In the genomic region with DNA sequence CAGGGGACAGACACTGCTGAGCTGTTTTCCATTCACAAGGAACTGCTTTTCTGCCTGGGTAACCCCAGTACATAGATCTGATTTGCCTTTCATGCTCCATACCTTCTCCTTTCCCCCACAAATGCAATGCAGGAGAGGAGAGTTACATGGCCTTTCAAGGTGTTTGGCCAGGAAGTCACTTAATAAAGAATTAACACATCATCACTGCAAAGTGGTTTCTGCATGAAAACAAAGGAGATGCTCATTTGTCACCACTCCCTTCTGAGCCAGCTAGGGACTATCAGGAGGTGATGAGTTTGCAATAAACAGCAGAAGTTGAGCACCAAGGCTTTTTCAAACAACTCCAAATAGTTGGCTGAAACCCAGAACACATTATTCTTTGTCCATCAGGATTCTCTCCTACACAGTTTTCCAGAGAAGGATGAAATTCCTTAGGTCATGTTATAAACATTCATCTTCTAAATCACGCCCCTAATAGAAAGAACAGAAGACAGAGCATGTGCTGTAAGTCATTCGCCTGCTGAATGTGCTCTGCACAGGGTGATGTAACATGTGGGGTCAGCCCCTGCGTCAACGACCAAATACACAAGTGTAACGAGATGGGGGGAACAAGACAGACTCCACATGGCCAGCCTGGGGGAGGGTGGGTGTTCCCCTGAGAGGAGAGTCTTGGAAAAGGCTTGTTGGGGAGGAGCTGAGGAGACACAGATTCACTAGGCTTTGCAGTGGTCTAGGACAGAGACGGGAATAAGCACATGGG, we compare ENCODE assay signal across 19 cellular contexts.
DNase-seq lines count a peak whose midpoint lies in the region; ATAC-seq and TF ChIP-seq lines count a peak whose summit lies in the region.
"Had no signal": no experiment of that assay in that cellular context is flagged by ENCODE, and none has a peak within 500 bp of the region (broad histone marks: within the 10 kb centered on the region; RNA-seq: fewer than 3 reads in every experiment).

No MANE protein-coding gene starts in this region.

- peaks cover 44% of the 10 kb centered on the region for H3K27me3 Mint-ChIP-seq in neural progenitor cell (ENCODE audit: insufficient read depth, low read depth)

- no peak overlapping the region for H3K27ac ChIP-seq in neural progenitor cell
- H3K27ac ChIP-seq: gastrocnemius medialis, GM23248, SK-N-MC had no signal

- ATAC-seq in Right ventricle myocardium inferior, result peak; percentile 86
- ATAC-seq: effector memory CD8-positive, alpha-beta T cell; psoas muscle had no signal

- no peaks in the 10 kb centered on the region for H3K27me3 ChIP-seq in neural progenitor cell
- H3K27me3 ChIP-seq: gastrocnemius medialis had no signal

- H3K79me2 ChIP-seq in neural progenitor cell (ENCODE audit: low read depth), result no peaks in the 10 kb centered on the region

- H3K4me1 Mint-ChIP-seq in neural progenitor cell, result peaks cover 17% of the 10 kb centered on the region

- no peaks in the 10 kb centered on the region for H3K9me3 ChIP-seq in neural progenitor cell (ENCODE audit: low read depth)
- H3K9me3 ChIP-seq: gastrocnemius medialis, psoas muscle had no signal

- intact Hi-C loops in Right ventricle myocardium inferior (cut with DNase I) (no loop called here), cardiac septum (cut with DNase I) (no loop called here)

- no peak overlapping the region for H2AFZ ChIP-seq in neural progenitor cell (replicated peaks)
- H2AFZ ChIP-seq: GM23248 had no signal

- no peaks in the 10 kb centered on the region for H3K36me3 ChIP-seq in neural progenitor cell
- H3K36me3 ChIP-seq: gastrocnemius medialis had no signal

- POLR2A ChIA-PET in HEK293T (lab: Yijun Ruan, JAX), result no interaction called here

- no peak overlapping the region for H3K4me3 ChIP-seq in neural progenitor cell
- H3K4me3 ChIP-seq: gastrocnemius medialis, GM23248, psoas muscle, SK-N-MC had no signal

- H3K9ac ChIP-seq in neural progenitor cell, result no peak overlapping the region
- H3K9ac ChIP-seq: GM23248 had no signal

- no peaks in the 10 kb centered on the region for H3K36me3 Mint-ChIP-seq in neural progenitor cell
- H3K36me3 Mint-ChIP-seq: CD4-positive, CD25-positive, alpha-beta regulatory T cell; immature natural killer cell had no signal

- H4K20me1 ChIP-seq in neural progenitor cell (ENCODE audit: low read depth), result no peaks in the 10 kb centered on the region

- H3K4me2 ChIP-seq in neural progenitor cell, result no peak overlapping the region

- CTCF ChIA-PET in HEK293T (lab: Yijun Ruan, JAX), result interaction anchor here (0.6 kb wide), 1 partner anchor 119 kb away, joined by 3 read pairs; no protein-coding TSS in a partner anchor

- H3K4me1 ChIP-seq in neural progenitor cell, result peaks cover 9% of the 10 kb centered on the region
- H3K4me1 ChIP-seq: gastrocnemius medialis had no signal

- DNase-seq in Right ventricle myocardium inferior (ENCODE audit: missing footprints), result peak; percentile 67
- DNase-seq in cardiac septum (ENCODE audit: low spot score), result no peak
- DNase-seq in iris pigment epithelial cell (ENCODE audit: low read depth), result peak; percentile 19
- DNase-seq in neural progenitor cell (ENCODE audit: low spot score), result peak; percentile 17
- no peak for DNase-seq in RKO (ENCODE audit: low spot score)
- DNase-seq in HEK293T (ENCODE audit: extremely low spot score), result no peak
- no peak for DNase-seq in activated CD4-positive, alpha-beta T cell treated with anti-CD3 and anti-CD28 coated beads for 4 hours
- DNase-seq in NCI-H1436 treated with DMSO at 0.1 percent for 48 hours (lab: John Stamatoyannopoulos, UW), result no peak
- DNase-seq: activated T-cell treated with anti-CD3 and anti-CD28 coated beads, Interleukin-2, amount 50 U/mL, for 48 hours; effector memory CD8-positive, alpha-beta T cell; gastrocnemius medialis; GM23248; immature natural killer cell; NCI-H1694 treated with DMSO at 0.1 percent for 48 hours; substantia nigra had no signal

- H3F3A ChIP-seq in neural progenitor cell (ENCODE audit: low read depth), result no peaks in the 10 kb centered on the region

- H3K4me3 Mint-ChIP-seq in neural progenitor cell, result no peak overlapping the region
- H3K4me3 Mint-ChIP-seq: CD4-positive, CD25-positive, alpha-beta regulatory T cell; central memory CD8-positive, alpha-beta T cell; effector memory CD8-positive, alpha-beta T cell; immature natural killer cell had no signal

- no peak for TF ChIP-seq CTCF in neural progenitor cell (IDR thresholded peaks at IDR 0.05)

- no peak overlapping the region for H3K27ac Mint-ChIP-seq in neural progenitor cell
- H3K27ac Mint-ChIP-seq: effector memory CD8-positive, alpha-beta T cell; immature natural killer cell had no signal

- peaks cover 18% of the 10 kb centered on the region for H3K9me3 Mint-ChIP-seq in neural progenitor cell
- H3K9me3 Mint-ChIP-seq: central memory CD8-positive, alpha-beta T cell; effector memory CD8-positive, alpha-beta T cell; immature natural killer cell had no signal

TF ChIP-seq in HEK293T, 16 proteins besides CTCF, POLR2A, EP300 and RAD21:
- TF ChIP-seq ELF4 (IDR thresholded peaks at IDR 0.05), result no peak
- no peak for TF ChIP-seq FOXA1 (IDR thresholded peaks at IDR 0.05)
- no peak for TF ChIP-seq ARNT (IDR thresholded peaks at IDR 0.05)
- TF ChIP-seq L3MBTL2 (conservative IDR thresholded peaks at IDR 0.05), result no peak
- TF ChIP-seq, protein P1, sequence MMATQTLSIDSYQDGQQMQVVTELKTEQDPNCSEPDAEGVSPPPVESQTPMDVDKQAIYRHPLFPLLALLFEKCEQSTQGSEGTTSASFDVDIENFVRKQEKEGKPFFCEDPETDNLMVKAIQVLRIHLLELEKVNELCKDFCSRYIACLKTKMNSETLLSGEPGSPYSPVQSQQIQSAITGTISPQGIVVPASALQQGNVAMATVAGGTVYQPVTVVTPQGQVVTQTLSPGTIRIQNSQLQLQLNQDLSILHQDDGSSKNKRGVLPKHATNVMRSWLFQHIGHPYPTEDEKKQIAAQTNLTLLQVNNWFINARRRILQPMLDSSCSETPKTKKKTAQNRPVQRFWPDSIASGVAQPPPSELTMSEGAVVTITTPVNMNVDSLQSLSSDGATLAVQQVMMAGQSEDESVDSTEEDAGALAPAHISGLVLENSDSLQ (IDR thresholded peaks at IDR 0.05), result no peak
- TF ChIP-seq ZNF384 (IDR thresholded peaks at IDR 0.05), result no peak
- TF ChIP-seq CTBP1 (IDR thresholded peaks at IDR 0.05; ENCODE audit: borderline replicate concordance), result no peak
- no peak for TF ChIP-seq TARDBP (IDR thresholded peaks at IDR 0.05)
- TF ChIP-seq NFRKB (IDR thresholded peaks at IDR 0.05), result no peak
- TF ChIP-seq FOXM1 (IDR thresholded peaks at IDR 0.05; ENCODE audit: borderline replicate concordance), result no peak
- no peak for TF ChIP-seq FOXK2 (IDR thresholded peaks at IDR 0.05)
- no peak for TF ChIP-seq HDGF (IDR thresholded peaks at IDR 0.05; ENCODE audit: borderline replicate concordance)

Comparison
In these comparisons a context has a peak if more than half of its experiments do, and no peak if none do; other contexts are left out.
1. DNase-seq: peak in Right ventricle myocardium inferior (single experiment), iris pigment epithelial cell (single experiment) and neural progenitor cell (single experiment); none in cardiac septum (single experiment), RKO (single experiment), HEK293T (single experiment), activated CD4-positive, alpha-beta T cell treated with anti-CD3 and anti-CD28 coated beads for 4 hours (0 of 2) and NCI-H1436 treated with DMSO at 0.1 percent for 48 hours (single experiment).